In genomic region chr11:125300791-125301218, GRCh38 we compare ENCODE assay signal across 12 cellular contexts.
A peak's percentile ranks its signal among the peaks of the same experiment; 100 is the strongest.
DNase-seq lines count a peak whose midpoint lies in the region; ATAC-seq, FAIRE-seq and TF ChIP-seq lines count a peak whose summit lies in the region.
"Had no signal": no experiment of that assay in that cellular context is flagged by ENCODE, and none has a peak within 500 bp of the region (broad histone marks: within the 10 kb centered on the region; RNA-seq: fewer than 3 reads in every experiment).

No MANE protein-coding gene starts in this region.

- no peak for TF ChIP-seq POLR2A in H54 (IDR thresholded peaks at IDR 0.05; ENCODE audit: low read depth, low read length)
- TF ChIP-seq POLR2A in gastrocnemius medialis (IDR thresholded peaks at IDR 0.05): peak in 1 of 2 donors; percentile 48

- no peak for FAIRE-seq in H54 (lab: Jason Lieb, UNC)

- intact Hi-C loops in gastrocnemius medialis (cut with DNase I; ENCODE audit: low total_unique reads): no loop called here

- H3K27me3 ChIP-seq in foreskin keratinocyte: peaks cover 12% of the 10 kb centered on the region
- no peaks in the 10 kb centered on the region for H3K27me3 ChIP-seq in gastrocnemius medialis
- H3K27me3 ChIP-seq in H7 (ENCODE audit: control insufficient read depth, insufficient read depth, low read length): no peaks in the 10 kb centered on the region

- in situ Hi-C loops in SK-MEL-5 (cut with HindIII; ENCODE audit: low pct_unique_long_range_greater_than_20kb, low sequenced_read_pairs): no loop called here
- in situ Hi-C loops in gastrocnemius medialis (cut with MboI; ENCODE audit: low sequenced_read_pairs in 4 of 4): no loop called here

- ATAC-seq in foreskin keratinocyte: peak; percentile 89
- ATAC-seq in gastrocnemius medialis: peak; percentile 69 to 75

- H3K9me3 ChIP-seq in gastrocnemius medialis: no peaks in the 10 kb centered on the region

- TF ChIP-seq CTCF in foreskin keratinocyte (conservative IDR thresholded peaks at IDR 0.05): no peak
- TF ChIP-seq CTCF in gastrocnemius medialis (IDR thresholded peaks at IDR 0.05 in 4 of 5, conservative IDR thresholded peaks at IDR 0.05 in 1 of 5): no peak

- H3K4me1 ChIP-seq in foreskin keratinocyte (peaks cover 3% of the 10 kb centered on the region), gastrocnemius medialis (peaks cover 30 to 37% of the 10 kb centered on the region in 2 donors)

- no peak overlapping the region for H3K4me3 ChIP-seq in gastrocnemius medialis
- no peak overlapping the region for H3K4me3 ChIP-seq in H7 (ENCODE audit: insufficient read depth, low read depth, low read length)

- DNase-seq in H54 (ENCODE audit: insufficient read length, low spot score): peak; percentile 41
- peak; percentile 44 for DNase-seq in SK-MEL-5 (ENCODE audit: low read depth, low spot score)
- DNase-seq in foreskin keratinocyte: peak; percentile 78 to 92
- peak; percentile 48 to 71 for DNase-seq in gastrocnemius medialis
- no peak for DNase-seq in ecto neural progenitor cell (ENCODE audit: low spot score)
- DNase-seq in GDM1 (lab: John Stamatoyannopoulos, UW): no peak
- no peak for DNase-seq in H7
- no peak for DNase-seq in iPS-NIHi11 (ENCODE audit: low spot score)
- DNase-seq: activated CD4-positive, alpha-beta T cell treated with anti-CD3 and anti-CD28 coated beads, Interleukin-2, amount 10 ng/mL, durations not matched to agents 7 days and 5 days; caudate nucleus; NK-92 treated with Interleukin-12 subunit alpha and Interleukin-12 subunit beta, amount 100 ng/mL, for 24 hours; stimulated activated CD4-positive, alpha-beta T cell treated with anti-CD3 and anti-CD28 coated beads, Interleukin-4, amount 100 ng/mL, for 4 hours had no signal

- H3K27ac ChIP-seq in foreskin keratinocyte (no peak overlapping the region), gastrocnemius medialis (peak overlapping the region; percentile 65 to 86 (median 76))

- H3K36me3 ChIP-seq in gastrocnemius medialis: no peaks in the 10 kb centered on the region
- no peaks in the 10 kb centered on the region for H3K36me3 ChIP-seq in H7 (replicated peaks; ENCODE audit: control insufficient read depth, insufficient read depth, low read length)

Comparison
In these comparisons a context has a peak if more than half of its experiments do, and no peak if none do; other contexts are left out.
1. DNase-seq: peak in H54 (single experiment), SK-MEL-5 (single experiment), foreskin keratinocyte (2 of 2) and gastrocnemius medialis (2 of 2); none in ecto neural progenitor cell (single experiment), GDM1 (single experiment), H7 (single experiment) and iPS-NIHi11 (single experiment).